Comparison of ENCODE assay signal across 9 cellular contexts in the genomic region with DNA sequence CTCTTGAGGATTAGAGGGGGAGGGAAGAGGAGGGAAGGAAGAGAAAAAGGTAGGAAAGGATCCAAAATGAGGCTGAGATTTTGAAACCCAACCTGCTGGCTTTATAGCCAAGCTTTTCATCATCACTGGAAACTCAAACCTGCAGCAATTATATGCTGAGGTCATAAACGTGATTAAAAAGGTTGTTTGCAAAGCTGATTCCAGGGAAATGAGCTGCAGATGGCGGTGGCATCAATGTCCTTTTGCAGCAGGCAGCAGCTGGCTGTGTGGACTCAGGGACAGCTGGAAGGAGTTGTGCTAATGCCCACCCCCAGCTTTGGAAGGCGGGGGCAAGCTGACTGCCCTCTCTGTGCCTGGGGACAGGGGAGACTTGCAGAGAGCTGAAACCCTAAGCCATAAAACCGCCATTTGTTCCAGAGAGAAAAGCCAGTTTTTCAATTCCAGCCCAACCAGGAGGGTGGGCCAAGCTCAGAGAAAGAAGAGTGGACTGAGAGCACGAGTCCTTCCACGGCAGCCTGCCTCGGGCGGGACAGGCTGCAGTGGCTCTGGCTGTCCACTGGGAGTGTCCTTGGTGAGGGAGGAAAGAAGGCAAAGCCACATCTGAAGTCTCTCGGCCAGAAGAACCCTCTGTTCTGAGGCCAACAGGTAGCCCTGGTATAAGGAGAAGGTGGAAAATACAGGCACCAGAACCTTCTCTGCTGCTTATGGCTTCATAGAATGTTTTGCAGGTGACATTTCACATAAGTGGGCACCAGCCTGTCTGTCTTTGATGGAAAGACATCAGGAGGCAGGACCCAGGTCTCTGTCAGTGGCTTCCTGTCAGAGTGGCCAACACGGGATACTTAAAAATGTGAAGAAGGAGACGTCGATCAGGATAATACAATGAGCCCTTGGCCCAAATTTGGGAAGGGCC.
DNase-seq lines count a peak whose midpoint lies in the region; ATAC-seq and TF ChIP-seq lines count a peak whose summit lies in the region.
"Had no signal": no experiment of that assay in that cellular context is flagged by ENCODE, and none has a peak within 500 bp of the region (broad histone marks: within the 10 kb centered on the region; RNA-seq: fewer than 3 reads in every experiment).

No MANE protein-coding gene starts in this region.

- H3K27me3 Mint-ChIP-seq in HFFc6 (ENCODE audit: insufficient read depth) (peaks cover 46% of the 10 kb centered on the region), endothelial cell (ENCODE audit: unreplicated experiment) (peaks cover 11% of the 10 kb centered on the region), nephron progenitor cell (ENCODE audit: low read depth, poor library complexity) (peaks cover 5% of the 10 kb centered on the region)

- H3K27ac Mint-ChIP-seq in HFFc6 (no peak overlapping the region), endothelial cell (ENCODE audit: unreplicated experiment) (no peak overlapping the region), nephron progenitor cell (peak overlapping the region; percentile 39)

- H3K4me3 Mint-ChIP-seq in HFFc6 (no peak overlapping the region; the same call in 1 of the 2 replicates), endothelial cell (ENCODE audit: unreplicated experiment) (no peak overlapping the region), nephron progenitor cell (peak overlapping the region; percentile 50)

- H3K36me3 Mint-ChIP-seq in HFFc6 (ENCODE audit: low read depth) (no peaks in the 10 kb centered on the region), endothelial cell (ENCODE audit: low read depth, unreplicated experiment) (no peaks in the 10 kb centered on the region), nephron progenitor cell (ENCODE audit: low read depth) (no peaks in the 10 kb centered on the region)

- H3K9me3 Mint-ChIP-seq in HFFc6 = no peaks in the 10 kb centered on the region
- no peaks in the 10 kb centered on the region for H3K9me3 Mint-ChIP-seq in endothelial cell (ENCODE audit: unreplicated experiment)
- H3K9me3 Mint-ChIP-seq in nephron progenitor cell = peaks cover 10% of the 10 kb centered on the region

- CTCF ChIA-PET in GM10248 (lab: Yijun Ruan, JAX) = interaction anchor here (0.9 to 9.6 kb wide), 6 partner anchors 9 to 388 kb away, joined by 3 to 146 read pairs (median 5); no protein-coding TSS in a partner anchor

- TF ChIP-seq CTCF in HFFc6 (IDR thresholded peaks at IDR 0.05) = peak; percentile 72
- peak; percentile 55 for TF ChIP-seq CTCF in endothelial cell (IDR thresholded peaks at IDR 0.05; ENCODE audit: unreplicated experiment)
- peak; percentile 60 for TF ChIP-seq CTCF in nephron progenitor cell (IDR thresholded peaks at IDR 0.05)
- TF ChIP-seq CTCF in GM10248 (IDR thresholded peaks at IDR 0.05; ENCODE audit: control extremely low read depth, extremely low read depth, low read depth, missing control alignments) = no peak

- ATAC-seq in GM19395 (IDR thresholded peaks at IDR 0.05; ENCODE audit: unreplicated experiment) = no peak

- POLR2A ChIA-PET in GM10248 (lab: Yijun Ruan, JAX) = no interaction called here

- peak; percentile 38 for DNase-seq in HFFc6
- DNase-seq in NCI-H748 treated with DMSO at 0.1 percent for 48 hours (lab: John Stamatoyannopoulos, UW) = peak; percentile 77
- peak; percentile 57 for DNase-seq in endothelial cell (ENCODE audit: low spot score)
- peak; percentile 60 for DNase-seq in nephron progenitor cell
- DNase-seq in occipital lobe (lab: John Stamatoyannopoulos, UW) = no peak
- no peak for DNase-seq in GM10248 (ENCODE audit: extremely low spot score)
- no peak for DNase-seq in stimulated activated naive CD4-positive, alpha-beta T cell (lab: John Stamatoyannopoulos, UW)
- DNase-seq: naive B cell had no signal

- H3K4me1 Mint-ChIP-seq in HFFc6 (ENCODE audit: low read depth) (no peaks in the 10 kb centered on the region), endothelial cell (ENCODE audit: unreplicated experiment) (peaks cover 10% of the 10 kb centered on the region), nephron progenitor cell (peaks cover 44% of the 10 kb centered on the region)

Comparison
In these comparisons a context has a peak if more than half of its experiments do, and no peak if none do; other contexts are left out.
1. DNase-seq: peak in HFFc6 (single experiment), NCI-H748 treated with DMSO at 0.1 percent for 48 hours (single experiment), endothelial cell (single experiment) and nephron progenitor cell (single experiment); none in occipital lobe (single experiment), GM10248 (single experiment) and stimulated activated naive CD4-positive, alpha-beta T cell (0 of 6).